ENCODE assay signal across 6 cellular contexts in the genomic region with DNA sequence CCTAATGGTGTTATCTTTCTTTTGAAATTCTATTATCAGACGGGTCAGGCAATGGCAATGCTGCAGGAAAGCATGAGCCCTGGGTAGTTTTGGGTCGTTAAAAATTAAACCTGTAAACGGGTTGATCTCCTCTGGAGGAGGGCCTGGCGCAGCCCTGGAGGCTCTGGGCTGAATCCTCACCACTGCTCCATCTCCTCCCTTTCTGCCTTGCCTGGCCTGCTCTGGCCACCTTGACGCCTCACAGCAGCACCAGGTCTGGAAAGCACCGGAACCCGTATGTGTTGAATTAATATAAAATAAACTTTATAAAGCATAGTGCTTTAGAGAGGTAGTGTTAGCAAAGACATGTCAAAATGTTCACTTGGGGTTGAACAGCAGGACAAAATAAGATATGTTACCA.
"Had no signal": no experiment of that assay in that cellular context is flagged by ENCODE, and none has a peak within 500 bp of the region (broad histone marks: within the 10 kb centered on the region; RNA-seq: fewer than 3 reads in every experiment).

No MANE protein-coding gene starts in this region.

- H3K4me3 ChIP-seq: K562 had no signal

- DNase-seq: IMR-90, KBM-7, KG1 had no signal

- ATAC-seq: HepG2, K562 had no signal

- H3K27ac ChIP-seq: HL-60 had no signal
